ENCODE assay signal across 9 cellular contexts in the genomic region with DNA sequence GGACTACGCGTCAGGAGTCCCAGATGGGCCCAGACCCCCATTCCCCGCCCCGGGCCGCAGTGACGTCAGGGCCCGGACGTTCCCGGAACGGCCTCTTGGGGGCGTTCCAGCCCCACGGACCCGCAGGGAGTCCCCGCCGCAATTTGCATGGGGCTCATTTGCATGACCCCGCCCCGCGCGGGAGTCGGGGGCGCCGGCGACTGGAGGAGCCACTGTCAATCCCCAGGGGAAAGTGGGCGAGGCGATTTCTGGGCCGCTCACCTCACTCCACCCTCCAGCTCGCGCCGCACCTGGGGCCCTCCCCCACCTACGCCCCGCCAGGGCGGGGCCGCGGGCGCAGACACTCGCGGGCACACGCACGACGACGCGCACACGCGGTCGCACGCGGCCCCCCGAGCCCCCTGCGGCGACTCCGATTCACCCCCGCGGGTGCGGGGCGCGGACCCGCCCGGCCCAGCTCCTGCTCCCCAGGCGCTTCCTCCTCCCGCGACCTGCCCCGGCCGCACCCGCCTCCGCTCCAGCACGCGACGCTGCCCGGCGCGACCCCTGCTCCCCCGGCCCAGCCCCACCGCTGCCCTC. TPM values are rescaled to one million over a fixed set of nuclear protein-coding genes. Genes with fewer than 3 reads are reported as not detected.
DNase-seq lines count a peak whose midpoint lies in the region; FAIRE-seq and TF ChIP-seq lines count a peak whose summit lies in the region.
"Had no signal": no experiment of that assay in that cellular context is flagged by ENCODE, and none has a peak within 500 bp of the region (broad histone marks: within the 10 kb centered on the region; RNA-seq: fewer than 3 reads in every experiment).

No MANE protein-coding gene starts in this region.

- H2BK15ac ChIP-seq in H9 (ENCODE audit: low read depth, low read length) = no peak overlapping the region

- H3K36me3 ChIP-seq in astrocyte (ENCODE audit: insufficient read depth, low read length) (no peaks in the 10 kb centered on the region), iPS-15b (ENCODE audit: control insufficient read depth, insufficient read depth, low read length) (peaks cover 18% of the 10 kb centered on the region)

- no peak overlapping the region for H2AFZ ChIP-seq in H9 (ENCODE audit: low read length)
- H2AFZ ChIP-seq in astrocyte (ENCODE audit: low read depth, low read length) = no peak overlapping the region

- no peak overlapping the region for H2BK120ac ChIP-seq in H9 (ENCODE audit: low read depth, low read length, poor library complexity, severe bottlenecking)

- H3K27me3 ChIP-seq in H9 (ENCODE audit: insufficient read depth, low read length) = no peaks in the 10 kb centered on the region; the same call in 1 of the 2 replicates
- H3K27me3 ChIP-seq in astrocyte (ENCODE audit: insufficient read depth, low read length) = no peaks in the 10 kb centered on the region
- H3K27me3 ChIP-seq in iPS-15b (ENCODE audit: control insufficient read depth, insufficient read depth, low read length) = peaks cover 10% of the 10 kb centered on the region

- no peak overlapping the region for H2BK20ac ChIP-seq in H9 (ENCODE audit: low read depth, low read length, poor library complexity, severe bottlenecking)

- TF ChIP-seq CTCF in H9 (conservative IDR thresholded peaks at IDR 0.05) = peak; percentile 92
- peak; percentile 60 for TF ChIP-seq CTCF in NB4 (IDR thresholded peaks at IDR 0.05; ENCODE audit: low read depth, low read length)
- peak; percentile 42 for TF ChIP-seq CTCF in astrocyte (IDR thresholded peaks at IDR 0.05; ENCODE audit: insufficient read depth, low read depth, low read length)

- H3K9ac ChIP-seq in H9 (ENCODE audit: extremely low read depth, insufficient read length, low read length) (no peak overlapping the region), astrocyte (ENCODE audit: low read length) (peak overlapping the region; percentile 48), iPS-15b (ENCODE audit: low read depth, low read length) (no peak overlapping the region)

- H2BK12ac ChIP-seq in H9 (ENCODE audit: insufficient read length, low read depth, low read length) = no peak overlapping the region

- H3K27me3 Mint-ChIP-seq in H9 (ENCODE audit: low read depth) (peaks cover 35% of the 10 kb centered on the region), astrocyte (ENCODE audit: low read depth, unreplicated experiment) (no peaks in the 10 kb centered on the region)

- H3T11ph ChIP-seq in H9 (ENCODE audit: low read length) = no peak overlapping the region

- DNase-seq in G401 (ENCODE audit: low spot score) (peak; percentile 25), H9 (peak; percentile 97), NB4 (ENCODE audit: low read depth) (peak; percentile 93), T-helper 22 cell (ENCODE audit: low read depth) (peak; percentile 78), astrocyte (ENCODE audit: low read depth) (peak; percentile 42), mesenteric fat pad (ENCODE audit: low spot score) (no peak)

- H4K91ac ChIP-seq in H9 (ENCODE audit: insufficient read length, low read depth, low read length) = no peak overlapping the region

- H3K4me3 ChIP-seq in NB4 (ENCODE audit: low read depth, low read length) (no peak overlapping the region), astrocyte (ENCODE audit: insufficient read depth, low read depth, low read length) (peak overlapping the region; percentile 39), iPS-15b (ENCODE audit: low read depth, low read length) (peak overlapping the region; percentile 39), skin epidermis (peak overlapping the region; percentile 6 to 40 (median 32))

- H4K20me1 ChIP-seq in H9 (ENCODE audit: control insufficient read depth, insufficient read depth, insufficient read length) (no peaks in the 10 kb centered on the region), astrocyte (ENCODE audit: insufficient read depth, low read length) (peaks cover 84% of the 10 kb centered on the region)

- no peak overlapping the region for H3K23ac ChIP-seq in H9 (ENCODE audit: insufficient read length, low read depth, low read length)

- no peak overlapping the region for H3K14ac ChIP-seq in H9 (ENCODE audit: insufficient read depth, low read length)

- WGBS in H9 (ENCODE audit: extremely low coverage, insufficient read length, low lambda C conversion rate) = no CpG with 5 or more reads among the region's 73 CpGs

- H3K4me1 ChIP-seq in H9 (ENCODE audit: insufficient read depth, low read length) (peaks cover 4% of the 10 kb centered on the region; the same call in 1 of the 2 replicates), astrocyte (ENCODE audit: insufficient read depth, low read length) (peaks cover 5% of the 10 kb centered on the region), iPS-15b (ENCODE audit: control insufficient read depth, insufficient read depth, low read length) (peaks cover 2% of the 10 kb centered on the region)

- no peak overlapping the region for H3K18ac ChIP-seq in H9 (ENCODE audit: insufficient read length, low read depth, low read length)

- no peak overlapping the region for H3K4me2 ChIP-seq in H9 (ENCODE audit: insufficient read depth, insufficient read length, low read length)
- H3K4me2 ChIP-seq in astrocyte (ENCODE audit: low read length) = peak overlapping the region; percentile 82

- no peak overlapping the region for H4K8ac ChIP-seq in H9 (replicated peaks; ENCODE audit: insufficient read length, low read depth, low read length)

- H3K36me3 Mint-ChIP-seq in H9 (ENCODE audit: insufficient read depth in 1 of 3, low read depth in 3 of 3) = peaks cover 5 to 18% (median 17%) of the 10 kb centered on the region in 3 experiments; a peak in 6 of 7 replicates
- peaks cover 8% of the 10 kb centered on the region for H3K36me3 Mint-ChIP-seq in astrocyte (ENCODE audit: low read depth, unreplicated experiment)

- no peak overlapping the region for H3K56ac ChIP-seq in H9 (ENCODE audit: insufficient read length, low read depth, low read length)

- no peaks in the 10 kb centered on the region for H3K79me1 ChIP-seq in H9 (ENCODE audit: insufficient read depth, low read depth, low read length, poor library complexity, severe bottlenecking)

- H3K23me2 ChIP-seq in H9 (ENCODE audit: insufficient read length, low read depth, low read length, poor library complexity, severe bottlenecking) = peaks cover 10% of the 10 kb centered on the region

- no peaks in the 10 kb centered on the region for H3K79me2 ChIP-seq in H9 (ENCODE audit: insufficient read depth, low read length)
- peaks cover 3% of the 10 kb centered on the region for H3K79me2 ChIP-seq in astrocyte (ENCODE audit: insufficient read depth, low read length)

- H3K27ac ChIP-seq in H9 (ENCODE audit: insufficient read length, low read depth, low read length) (no peak overlapping the region), astrocyte (ENCODE audit: low read depth, low read length) (no peak overlapping the region), skin epidermis (peak overlapping the region in 2 of 21 experiments; percentile 12 to 16)

- H3K9me3 ChIP-seq in H9 (ENCODE audit: control insufficient read depth, low read depth, low read length) (no peaks in the 10 kb centered on the region), astrocyte (ENCODE audit: insufficient read depth, low read depth, low read length) (no peaks in the 10 kb centered on the region), iPS-15b (ENCODE audit: control insufficient read depth, insufficient read depth, low read length) (no peaks in the 10 kb centered on the region)

- no peaks in the 10 kb centered on the region for H3K9me3 Mint-ChIP-seq in H9
- no peaks in the 10 kb centered on the region for H3K9me3 Mint-ChIP-seq in astrocyte (ENCODE audit: unreplicated experiment)

- TF ChIP-seq POLR2A in NB4 (IDR thresholded peaks at IDR 0.05; ENCODE audit: extremely low read depth, insufficient read length) = no peak

- in situ Hi-C loops in G401 (cut with HindIII; ENCODE audit: low sequenced_read_pairs) = no loop called here

- H2BK5ac ChIP-seq in H9 (ENCODE audit: insufficient read length, low read length) = no peak overlapping the region

- H3K4me3 Mint-ChIP-seq in H9 = peak overlapping the region; percentile 45 to 68; a peak in 3 of 5 replicates
- H3K4me3 Mint-ChIP-seq in astrocyte (ENCODE audit: unreplicated experiment) = no peak overlapping the region

- peaks cover 7 to 14% of the 10 kb centered on the region in 2 experiments for H3K4me1 Mint-ChIP-seq in H9
- peaks cover 15% of the 10 kb centered on the region for H3K4me1 Mint-ChIP-seq in astrocyte (ENCODE audit: low read depth, unreplicated experiment)

- H4K5ac ChIP-seq in H9 (ENCODE audit: insufficient read length, low read depth, low read length) = no peak overlapping the region

- H3K4ac ChIP-seq in H9 (ENCODE audit: low read depth, low read length) = no peak overlapping the region

- no peak for FAIRE-seq in astrocyte (lab: Jason Lieb, UNC)

- no peak overlapping the region for H2AK5ac ChIP-seq in H9 (ENCODE audit: insufficient read length, low read length)

- no peak overlapping the region for H3K27ac Mint-ChIP-seq in H9
- H3K27ac Mint-ChIP-seq in astrocyte (ENCODE audit: unreplicated experiment) = no peak overlapping the region

RNA-seq across cellular contexts. Expression of a gene that starts 13.2 kb away (rescaled TPM):
- total RNA-seq in G401 (2014; rRNA removed; shearing (Covaris generic)) = 103 and 106 TPM in 2 replicates
- total RNA-seq in H9 (2021) = 173 and 175 TPM in 2 replicates
- total RNA-seq in astrocyte = 589 and 603 TPM in 2 replicates
- 17.6 TPM for total RNA-seq in mesenteric fat pad

RNA-seq across cellular contexts. Expression of a gene that starts 19.8 kb away (rescaled TPM):
- 213 and 304 TPM in 2 replicates for total RNA-seq in G401 (2014; rRNA removed; shearing (Covaris generic))
- total RNA-seq in H9 (2021) = 39.7 and 40.8 TPM in 2 replicates
- 1,830 and 1,896 TPM in 2 replicates for total RNA-seq in astrocyte
- total RNA-seq in mesenteric fat pad = 47.0 TPM

RNA-seq across cellular contexts. Expression of a gene that starts 33.2 kb away (rescaled TPM):
- 27.5 and 66.5 TPM in 2 replicates for total RNA-seq in G401 (2014; rRNA removed; shearing (Covaris generic))
- total RNA-seq in H9 (2021) = 3.7 and 4.0 TPM in 2 replicates
- total RNA-seq in astrocyte = 149 and 169 TPM in 2 replicates
- total RNA-seq in mesenteric fat pad = 25.5 TPM

RNA-seq across cellular contexts. Expression of a gene that starts 41.0 kb away (rescaled TPM):
- 3.5 and 4.3 TPM in 2 replicates for total RNA-seq in G401 (2014; rRNA removed; shearing (Covaris generic))
- total RNA-seq in H9 (2021) (not detected in 2 replicates), astrocyte (0.18 and 0.38 TPM in 2 replicates), mesenteric fat pad (not detected)
- total RNA-seq: pulmonary artery endothelial cell had no signal

RNA-seq across cellular contexts. Expression of a gene that starts 51.2 kb away (rescaled TPM):
- 0.17 TPM in 1 of 2 replicates, not detected in the other for total RNA-seq in G401 (2014; rRNA removed; shearing (Covaris generic))
- not detected in 2 replicates for total RNA-seq in H9 (2021)
- 0.20 TPM in 1 of 2 replicates, not detected in the other for total RNA-seq in astrocyte
- total RNA-seq in mesenteric fat pad = not detected
- total RNA-seq: pulmonary artery endothelial cell had no signal

Comparison
In these comparisons a context has a peak if more than half of its experiments do, and no peak if none do; other contexts are left out.
1. CTCF ChIP-seq: peak in every context shown above with its lines; median percentile 92 in H9; 60 in NB4; 42 in astrocyte.